ENCODE assay signal across 11 cellular contexts in the genomic region with DNA sequence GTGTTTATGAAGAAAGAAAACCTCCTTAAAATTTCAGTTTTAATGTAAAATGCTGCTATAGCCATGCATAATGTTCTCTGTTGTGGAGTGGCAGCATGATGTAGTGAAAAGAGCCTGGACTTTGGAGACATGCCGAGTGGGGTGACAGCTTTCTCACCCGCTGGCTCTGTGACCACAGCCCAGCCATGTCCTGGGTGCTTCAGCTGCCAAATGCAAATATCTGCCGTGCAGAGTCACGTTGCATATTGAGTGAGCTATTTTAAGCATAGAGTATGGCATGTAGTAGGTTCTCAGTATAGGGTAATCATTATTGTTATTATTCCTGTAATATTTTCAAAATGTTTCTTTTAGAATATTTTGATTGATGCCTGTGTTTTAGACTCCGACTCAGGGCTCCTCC.
A peak's percentile ranks its signal among the peaks of the same experiment; 100 is the strongest.
DNase-seq lines count a peak whose midpoint lies in the region; ATAC-seq and TF ChIP-seq lines count a peak whose summit lies in the region.
"Had no signal": no experiment of that assay in that cellular context is flagged by ENCODE, and none has a peak within 500 bp of the region (broad histone marks: within the 10 kb centered on the region; RNA-seq: fewer than 3 reads in every experiment).

No MANE protein-coding gene starts in this region.

- H3K27me3 ChIP-seq in GM06990 (replicated peaks; ENCODE audit: control insufficient read depth, insufficient read depth, low read length), result no peaks in the 10 kb centered on the region
- H3K27me3 ChIP-seq: ascending aorta had no signal

- ATAC-seq in GM19397 (IDR thresholded peaks at IDR 0.05; ENCODE audit: unreplicated experiment) (peak; percentile 82), HG02943 (IDR thresholded peaks at IDR 0.05; ENCODE audit: low read depth, unreplicated experiment) (peak; percentile 95)
- ATAC-seq: A549, SK-N-SH treated with all-trans-retinoic acid at 6 μM for 48 hours had no signal

- peak; percentile 38 for DNase-seq in GM06990 (ENCODE audit: extremely low read depth, insufficient read length)
- DNase-seq in NCI-H526 (lab: John Stamatoyannopoulos, UW), result peak; percentile 60 to 83
- DNase-seq in LoVo (ENCODE audit: low spot score), result no peak
- DNase-seq in NOMO-1 treated with DMSO at 0.1 percent for 48 hours (lab: John Stamatoyannopoulos, UW; ENCODE audit: unreplicated experiment), result no peak
- no peak for DNase-seq in HK-2 (ENCODE audit: unreplicated experiment)
- no peak for DNase-seq in dedifferentiated amniotic fluid mesenchymal stem cell (ENCODE audit: extremely low spot score)

- H3K36me3 ChIP-seq in GM06990 (ENCODE audit: control insufficient read depth, insufficient read depth, low read length), result no peaks in the 10 kb centered on the region

- H3K4me3 ChIP-seq in GM06990 (replicated peaks; ENCODE audit: low read depth, low read length), result no peak overlapping the region
- H3K4me3 ChIP-seq: A549, ascending aorta had no signal

- no peak for TF ChIP-seq CTCF in GM06990 (IDR thresholded peaks at IDR 0.05; ENCODE audit: insufficient read depth, low read length, poor library complexity, severe bottlenecking)

Comparison
In these comparisons a context has a peak if more than half of its experiments do, and no peak if none do; other contexts are left out.
1. DNase-seq: peak in GM06990 (single experiment) and NCI-H526 (2 of 2); none in LoVo (single experiment), NOMO-1 treated with DMSO at 0.1 percent for 48 hours (single experiment), HK-2 (single experiment) and dedifferentiated amniotic fluid mesenchymal stem cell (single experiment).